Comparison of ENCODE assay signal across 8 cellular contexts in genomic region chr19:19464339-19465098, GRCh38. TPM values are rescaled to one million over a fixed set of nuclear protein-coding genes. Genes with fewer than 3 reads are reported as not detected.
DNase-seq lines count a peak whose midpoint lies in the region; ATAC-seq and FAIRE-seq lines count a peak whose summit lies in the region.

No MANE protein-coding gene starts in this region.

- H3K9me3 ChIP-seq in right cardiac atrium (ENCODE audit: control insufficient read depth, low read length) (peaks cover 2% of the 10 kb centered on the region), small intestine (ENCODE audit: control insufficient read depth, low read depth) (peaks cover 1% of the 10 kb centered on the region)

- H3K4me3 ChIP-seq in right cardiac atrium (ENCODE audit: low read length): no peak overlapping the region
- H3K4me3 ChIP-seq in small intestine (ENCODE audit: low read depth in 1 of 2, low read length in 2 of 2): no peak overlapping the region

- FAIRE-seq in small intestine (lab: Jason Lieb, UNC): no peak

- peaks cover 15% of the 10 kb centered on the region for H3K9me3 Mint-ChIP-seq in activated naive CD8-positive, alpha-beta T cell treated with anti-CD3 and anti-CD28 coated beads, Interleukin-2, amount 10 ng/mL, durations not matched to agents 7 days and 5 days

- H3K36me3 Mint-ChIP-seq in activated naive CD8-positive, alpha-beta T cell treated with anti-CD3 and anti-CD28 coated beads, Interleukin-2, amount 10 ng/mL, durations not matched to agents 7 days and 5 days: peaks cover 51% of the 10 kb centered on the region

- no peaks in the 10 kb centered on the region for H3K27me3 Mint-ChIP-seq in activated naive CD8-positive, alpha-beta T cell treated with anti-CD3 and anti-CD28 coated beads, Interleukin-2, amount 10 ng/mL, durations not matched to agents 7 days and 5 days

- H3K27ac ChIP-seq in right cardiac atrium (ENCODE audit: low read length): peak overlapping the region; percentile 61
- peak overlapping the region in 1 of 2 donors; percentile 65 for H3K27ac ChIP-seq in small intestine (ENCODE audit: low read depth in 1 of 2, low read length in 1 of 2)

- H3K4me3 Mint-ChIP-seq in activated naive CD8-positive, alpha-beta T cell treated with anti-CD3 and anti-CD28 coated beads, Interleukin-2, amount 10 ng/mL, durations not matched to agents 7 days and 5 days: no peak overlapping the region

- no peaks in the 10 kb centered on the region for H3K27me3 ChIP-seq in right cardiac atrium (ENCODE audit: control insufficient read depth, insufficient read depth)
- H3K27me3 ChIP-seq in small intestine (ENCODE audit: control insufficient read depth in 2 of 2, insufficient read depth in 2 of 2, low read length in 2 of 2): no peaks in the 10 kb centered on the region

- intact Hi-C loops in right cardiac atrium (cut with DNase I): no loop called here

- H3K36me3 ChIP-seq in small intestine (ENCODE audit: control insufficient read depth in 2 of 2, insufficient read depth in 2 of 2, low read length in 2 of 2): peaks cover 0 to 23% of the 10 kb centered on the region in 2 donors

- H3K4me1 Mint-ChIP-seq in activated naive CD8-positive, alpha-beta T cell treated with anti-CD3 and anti-CD28 coated beads, Interleukin-2, amount 10 ng/mL, durations not matched to agents 7 days and 5 days: peaks cover 35% of the 10 kb centered on the region

- peak; percentile 91 for DNase-seq in ELF-1 (ENCODE audit: low read depth, low spot score)
- no peak for DNase-seq in activated naive CD8-positive, alpha-beta T cell treated with anti-CD3 and anti-CD28 coated beads, Interleukin-2, amount 10 ng/mL, durations not matched to agents 7 days and 5 days
- no peak for DNase-seq in right cardiac atrium
- DNase-seq in renal cortical epithelial cell (ENCODE audit: low read depth): peak; percentile 88
- no peak for DNase-seq in SW480 (ENCODE audit: low spot score)
- DNase-seq in small intestine: no peak
- DNase-seq in ureter (ENCODE audit: low spot score): no peak

- peak overlapping the region; percentile 37 for H3K27ac Mint-ChIP-seq in activated naive CD8-positive, alpha-beta T cell treated with anti-CD3 and anti-CD28 coated beads, Interleukin-2, amount 10 ng/mL, durations not matched to agents 7 days and 5 days

- 47% methylated on average over 13 of the region's 13 CpGs for WGBS in right cardiac atrium
- WGBS in small intestine, 3 donors: 49 to 59% (median 55%) methylated on average over 13 of the region's 13 CpGs

- ATAC-seq in activated naive CD8-positive, alpha-beta T cell treated with anti-CD3 and anti-CD28 coated beads, Interleukin-2, amount 10 ng/mL, durations not matched to agents 7 days and 5 days (ENCODE audit: low read depth): no peak
- ATAC-seq in right cardiac atrium (no peak), HG03520 (IDR thresholded peaks at IDR 0.05; ENCODE audit: unreplicated experiment) (no peak)

- peaks cover 39% of the 10 kb centered on the region for H3K4me1 ChIP-seq in right cardiac atrium (ENCODE audit: control insufficient read depth, insufficient read depth, low read length)
- peaks cover 2 to 18% of the 10 kb centered on the region in 2 donors for H3K4me1 ChIP-seq in small intestine (ENCODE audit: control insufficient read depth in 2 of 2, insufficient read depth in 1 of 2, low read depth in 1 of 2, low read length in 1 of 2)

- POLR2A ChIA-PET in activated naive CD8-positive, alpha-beta T cell treated with anti-CD3 and anti-CD28 coated beads, Interleukin-2, amount 10 ng/mL, durations not matched to agents 7 days and 5 days (lab: Charles Lee): no interaction called here

RNA-seq across cellular contexts. Expression of gene TSSK6, which starts 50.8 kb away (rescaled TPM):
- total RNA-seq in activated naive CD8-positive, alpha-beta T cell treated with anti-CD3 and anti-CD28 coated beads, Interleukin-2, amount 10 ng/mL, durations not matched to agents 7 days and 5 days: 1 to 10 TPM; 5.8 to 6.5 TPM
- under 1 TPM; 0.28 to 0.97 (median 0.82) TPM for total RNA-seq in right cardiac atrium
- polyA plus RNA-seq in right cardiac atrium: 0.77 TPM
- 0.69 and 3.0 TPM in 2 replicates for total RNA-seq in renal cortical epithelial cell
- polyA plus RNA-seq in small intestine: 1 to 10 TPM; 1.9 to 3.4 (median 2.0) TPM
- 3.4 TPM for total RNA-seq in ureter

RNA-seq across cellular contexts. Expression of gene NDUFA13, which starts 51.5 kb away (rescaled TPM):
- total RNA-seq in activated naive CD8-positive, alpha-beta T cell treated with anti-CD3 and anti-CD28 coated beads, Interleukin-2, amount 10 ng/mL, durations not matched to agents 7 days and 5 days: 100 to 1,000 TPM; 306 to 336 TPM
- total RNA-seq in right cardiac atrium (1,000 to 10,000 TPM in 1 of 4 donors, 100 to 1,000 TPM in 3; 785 to 1,013 (median 850) TPM), renal cortical epithelial cell (147 and 201 TPM in 2 replicates), ureter (369 TPM)
- polyA plus RNA-seq in right cardiac atrium (1,226 TPM), small intestine (100 to 1,000 TPM; 337 to 344 (median 341) TPM)

RNA-seq across cellular contexts. Expression of gene GATAD2A, which starts 59.0 kb away (rescaled TPM):
- 100 to 1,000 TPM; 152 to 153 TPM for total RNA-seq in activated naive CD8-positive, alpha-beta T cell treated with anti-CD3 and anti-CD28 coated beads, Interleukin-2, amount 10 ng/mL, durations not matched to agents 7 days and 5 days
- 10 to 100 TPM; 31.4 to 53.9 (median 36.0) TPM for total RNA-seq in right cardiac atrium
- 12.2 TPM for polyA plus RNA-seq in right cardiac atrium
- 44.1 and 93.9 TPM in 2 replicates for total RNA-seq in renal cortical epithelial cell
- 10 to 100 TPM; 25.9 to 36.5 (median 29.5) TPM for polyA plus RNA-seq in small intestine
- 92.7 TPM for total RNA-seq in ureter

Comparison
In these comparisons a context has a peak if more than half of its experiments do, and no peak if none do; other contexts are left out.
1. DNase-seq: peak in ELF-1 (single experiment) and renal cortical epithelial cell (single experiment); none in activated naive CD8-positive, alpha-beta T cell treated with anti-CD3 and anti-CD28 coated beads, Interleukin-2, amount 10 ng/mL, durations not matched to agents 7 days and 5 days (single experiment), right cardiac atrium (0 of 3), SW480 (single experiment), small intestine (single experiment) and ureter (single experiment).